8 cellular contexts compared by ENCODE assay signal in genomic region chr19:1862068-1862423, GRCh38. TPM values are rescaled to one million over a fixed set of nuclear protein-coding genes. Genes with fewer than 3 reads are reported as not detected.
DNase-seq lines count a peak whose midpoint lies in the region; ATAC-seq and TF ChIP-seq lines count a peak whose summit lies in the region.

No MANE protein-coding gene starts in this region.

- H3K27me3 ChIP-seq in H9 (ENCODE audit: insufficient read depth, low read length) (no peaks in the 10 kb centered on the region; the same call in 1 of the 2 replicates), skeletal muscle tissue (ENCODE audit: control insufficient read depth in 3 of 3, insufficient read depth in 3 of 3, low read length in 3 of 3) (peaks cover 0 to 13% (median 4%) of the 10 kb centered on the region in 3 donors)

- H3K14ac ChIP-seq in H9 (ENCODE audit: insufficient read depth, low read length): no peak overlapping the region; the same call in 1 of the 2 replicates

- H3K9me3 ChIP-seq in H9 (ENCODE audit: control insufficient read depth, low read depth, low read length): no peaks in the 10 kb centered on the region
- H3K9me3 ChIP-seq in skeletal muscle tissue (ENCODE audit: control insufficient read depth in 3 of 3, low read length in 3 of 3): no peaks in the 10 kb centered on the region

- H4K91ac ChIP-seq in H9 (ENCODE audit: insufficient read length, low read depth, low read length): no peak overlapping the region

- no peak overlapping the region for H4K8ac ChIP-seq in H9 (replicated peaks; ENCODE audit: insufficient read length, low read depth, low read length)

- H3K4me1 ChIP-seq in H9 (ENCODE audit: insufficient read depth, low read length): peaks cover 3% of the 10 kb centered on the region; the same call in 1 of the 2 replicates
- H3K4me1 ChIP-seq in skeletal muscle tissue (ENCODE audit: control insufficient read depth in 3 of 3, insufficient read depth in 3 of 3, low read length in 3 of 3): peaks cover 12 to 45% (median 33%) of the 10 kb centered on the region in 3 donors

- peaks cover 6% of the 10 kb centered on the region for H3K79me1 ChIP-seq in H9 (ENCODE audit: insufficient read depth, low read depth, low read length, poor library complexity, severe bottlenecking)

- H3K23ac ChIP-seq in H9 (ENCODE audit: insufficient read length, low read depth, low read length): no peak overlapping the region

- no peak overlapping the region for H3K4ac ChIP-seq in H9 (ENCODE audit: low read depth, low read length)

- no peak overlapping the region for H2AFZ ChIP-seq in H9 (ENCODE audit: low read length)

- no peak overlapping the region for H2BK12ac ChIP-seq in H9 (ENCODE audit: insufficient read length, low read depth, low read length)

- H3K79me2 ChIP-seq in H9 (ENCODE audit: insufficient read depth, low read length): peaks cover 34% of the 10 kb centered on the region; the same call in 1 of the 2 replicates

- no peak overlapping the region; a peak in 1 of 7 replicates for H3K27ac Mint-ChIP-seq in H9
- peak overlapping the region; percentile 92 to 96 for H3K27ac Mint-ChIP-seq in T-cell
- H3K27ac Mint-ChIP-seq in glutamatergic neuron (ENCODE audit: unreplicated experiment): peak overlapping the region; percentile 28

- no peak overlapping the region for H2AK5ac ChIP-seq in H9 (ENCODE audit: insufficient read length, low read length)

- H3K56ac ChIP-seq in H9 (ENCODE audit: insufficient read length, low read depth, low read length): no peak overlapping the region

- ATAC-seq in T-cell (replicated peaks in 1 of 4) (no peak), HG02571 (IDR thresholded peaks at IDR 0.05; ENCODE audit: unreplicated experiment) (no peak), omental fat pad (ENCODE audit: low FRiP score) (no peak), GM18907 (IDR thresholded peaks at IDR 0.05; ENCODE audit: unreplicated experiment) (no peak)

- no peak overlapping the region for H3T11ph ChIP-seq in H9 (ENCODE audit: low read length)

- peaks cover 18% of the 10 kb centered on the region for H3K23me2 ChIP-seq in H9 (ENCODE audit: insufficient read length, low read depth, low read length, poor library complexity, severe bottlenecking)

- no peak overlapping the region for H3K18ac ChIP-seq in H9 (ENCODE audit: insufficient read length, low read depth, low read length)

- no peak overlapping the region for H2BK5ac ChIP-seq in H9 (ENCODE audit: insufficient read length, low read length)

- no peak overlapping the region for H3K27ac ChIP-seq in H9 (ENCODE audit: insufficient read length, low read depth, low read length)
- H3K27ac ChIP-seq in skeletal muscle tissue (ENCODE audit: low read depth, low read length): peak overlapping the region; percentile 30

- H3K4me3 Mint-ChIP-seq in H9 (peak overlapping the region; percentile 86 to 93), T-cell (peak overlapping the region; percentile 93 to 98 (median 93)), glutamatergic neuron (ENCODE audit: unreplicated experiment) (peak overlapping the region; percentile 85)

- H3K36me3 Mint-ChIP-seq in H9 (ENCODE audit: insufficient read depth in 1 of 3, low read depth in 3 of 3) (no peaks in the 10 kb centered on the region), T-cell (no peaks in the 10 kb centered on the region), glutamatergic neuron (ENCODE audit: unreplicated experiment) (no peaks in the 10 kb centered on the region)

- no peak for DNase-seq in H9
- DNase-seq in T-cell: no peak
- DNase-seq in glutamatergic neuron: peak; percentile 37
- DNase-seq in omental fat pad (ENCODE audit: low spot score): no peak
- no peak for DNase-seq in COLO829 (ENCODE audit: low spot score)

- H2BK120ac ChIP-seq in H9 (ENCODE audit: low read depth, low read length, poor library complexity, severe bottlenecking): no peak overlapping the region

- CTCF ChIA-PET in T-cell (lab: Charles Lee): no interaction called here

- H4K5ac ChIP-seq in H9 (ENCODE audit: insufficient read length, low read depth, low read length): no peak overlapping the region

- H2BK15ac ChIP-seq in H9 (ENCODE audit: low read depth, low read length): no peak overlapping the region; the same call in 1 of the 2 replicates

- no peak for TF ChIP-seq CTCF in H9 (conservative IDR thresholded peaks at IDR 0.05)
- no peak for TF ChIP-seq CTCF in glutamatergic neuron (IDR thresholded peaks at IDR 0.05; ENCODE audit: partially characterized antibody, unreplicated experiment)
- TF ChIP-seq CTCF in omental fat pad (IDR thresholded peaks at IDR 0.05): no peak

- H3K9me3 Mint-ChIP-seq in H9: no peaks in the 10 kb centered on the region; a peak in 1 of 5 replicates
- H3K9me3 Mint-ChIP-seq in T-cell: no peaks in the 10 kb centered on the region
- H3K9me3 Mint-ChIP-seq in glutamatergic neuron (ENCODE audit: unreplicated experiment): peaks cover 10% of the 10 kb centered on the region

- H3K4me1 Mint-ChIP-seq in H9 (peaks cover 28 to 46% of the 10 kb centered on the region in 2 experiments), T-cell (peaks cover 39 to 48% (median 43%) of the 10 kb centered on the region in 3 donors), glutamatergic neuron (ENCODE audit: low read depth, unreplicated experiment) (peaks cover 4% of the 10 kb centered on the region)

- H3K4me2 ChIP-seq in H9 (ENCODE audit: insufficient read depth, insufficient read length, low read length): peak overlapping the region; percentile 84

- H3K27me3 Mint-ChIP-seq in H9 (ENCODE audit: low read depth): peaks cover 6% of the 10 kb centered on the region
- H3K27me3 Mint-ChIP-seq in T-cell: no peaks in the 10 kb centered on the region
- H3K27me3 Mint-ChIP-seq in glutamatergic neuron (ENCODE audit: unreplicated experiment): peaks cover 4% of the 10 kb centered on the region

- H3K9ac ChIP-seq in H9 (ENCODE audit: extremely low read depth, insufficient read length, low read length) (peak overlapping the region; percentile 51), skeletal muscle tissue (ENCODE audit: low read depth in 1 of 3, low read length in 3 of 3) (peak overlapping the region in 2 of 3 donors; percentile 38 to 54)

- peaks cover 3% of the 10 kb centered on the region for H4K20me1 ChIP-seq in H9 (ENCODE audit: control insufficient read depth, insufficient read depth, insufficient read length)

- no peak overlapping the region for H2BK20ac ChIP-seq in H9 (ENCODE audit: low read depth, low read length, poor library complexity, severe bottlenecking)

- POLR2A ChIA-PET in T-cell (lab: Charles Lee): no interaction called here

- WGBS in H9 (ENCODE audit: extremely low coverage, insufficient read length, low lambda C conversion rate): no CpG with 5 or more reads among the region's 21 CpGs

- peak overlapping the region; percentile 38 to 57 (median 54) for H3K4me3 ChIP-seq in skeletal muscle tissue (ENCODE audit: low read length in 3 of 3)

- no peaks in the 10 kb centered on the region for H3K36me3 ChIP-seq in skeletal muscle tissue (ENCODE audit: control insufficient read depth in 3 of 3, insufficient read depth in 3 of 3, low read length in 3 of 3)

RNA-seq across cellular contexts. Expression of gene KLF16, which starts 1.3 kb away (rescaled TPM):
- 66.5 and 66.8 TPM in 2 replicates for total RNA-seq in H9 (2021)
- 10 to 100 TPM; 29.8 to 61.4 (median 32.7) TPM for total RNA-seq in T-cell
- total RNA-seq in glutamatergic neuron (ENCODE audit: unreplicated experiment): 30.6 TPM
- total RNA-seq in skeletal muscle tissue: 2.6 TPM
- 10 to 100 TPM in 1 of 4 donors, 1 to 10 TPM in 3; 4.0 to 19.5 (median 6.7) TPM for total RNA-seq in omental fat pad

RNA-seq across cellular contexts. Expression of gene REXO1, which starts 13.8 kb away (rescaled TPM):
- total RNA-seq in H9 (2021) (45.6 and 56.8 TPM in 2 replicates), T-cell (10 to 100 TPM; 68.4 to 97.5 (median 78.7) TPM), glutamatergic neuron (ENCODE audit: unreplicated experiment) (65.7 TPM), skeletal muscle tissue (5.7 TPM), omental fat pad (10 to 100 TPM; 17.0 to 31.3 (median 19.6) TPM)

RNA-seq across cellular contexts. Expression of gene ABHD17A, which starts 23.2 kb away (rescaled TPM):
- total RNA-seq in H9 (2021): 47.5 and 50.3 TPM in 2 replicates
- total RNA-seq in T-cell: 100 to 1,000 TPM; 136 to 185 (median 151) TPM
- 75.1 TPM for total RNA-seq in glutamatergic neuron (ENCODE audit: unreplicated experiment)
- total RNA-seq in skeletal muscle tissue: 52.7 TPM
- total RNA-seq in omental fat pad: 100 to 1,000 TPM in 1 of 4 donors, 10 to 100 TPM in 3; 70.1 to 117 (median 87.8) TPM

RNA-seq across cellular contexts. Expression of gene ADAT3, which starts 43.2 kb away (rescaled TPM):
- total RNA-seq in H9 (2021): 12.2 and 12.9 TPM in 2 replicates
- total RNA-seq in T-cell: 10 to 100 TPM in 1 of 5 donors, 1 to 10 TPM in 4; 6.0 to 16.1 (median 7.7) TPM
- total RNA-seq in glutamatergic neuron (ENCODE audit: unreplicated experiment): 10.9 TPM
- 1.0 TPM for total RNA-seq in skeletal muscle tissue
- 1 to 10 TPM; 2.4 to 6.2 (median 3.9) TPM for total RNA-seq in omental fat pad

RNA-seq across cellular contexts. Expression of gene SCAMP4, which starts 43.2 kb away (rescaled TPM):
- total RNA-seq in H9 (2021) (65.0 and 69.0 TPM in 2 replicates), T-cell (10 to 100 TPM; 24.8 to 49.2 (median 27.5) TPM), glutamatergic neuron (ENCODE audit: unreplicated experiment) (66.3 TPM), skeletal muscle tissue (8.9 TPM), omental fat pad (10 to 100 TPM; 38.0 to 57.8 (median 45.6) TPM)

Comparison
In these comparisons a context has a peak if more than half of its experiments do, and no peak if none do; other contexts are left out.
1. H3K27ac Mint-ChIP-seq: peak in T-cell (2 of 2) and glutamatergic neuron (single experiment); none in H9 (0 of 3).
2. Peak in every context shown above with its lines, with median percentiles within 50 percentile points of each other: H3K4me3 Mint-ChIP-seq.